In the genomic region with DNA sequence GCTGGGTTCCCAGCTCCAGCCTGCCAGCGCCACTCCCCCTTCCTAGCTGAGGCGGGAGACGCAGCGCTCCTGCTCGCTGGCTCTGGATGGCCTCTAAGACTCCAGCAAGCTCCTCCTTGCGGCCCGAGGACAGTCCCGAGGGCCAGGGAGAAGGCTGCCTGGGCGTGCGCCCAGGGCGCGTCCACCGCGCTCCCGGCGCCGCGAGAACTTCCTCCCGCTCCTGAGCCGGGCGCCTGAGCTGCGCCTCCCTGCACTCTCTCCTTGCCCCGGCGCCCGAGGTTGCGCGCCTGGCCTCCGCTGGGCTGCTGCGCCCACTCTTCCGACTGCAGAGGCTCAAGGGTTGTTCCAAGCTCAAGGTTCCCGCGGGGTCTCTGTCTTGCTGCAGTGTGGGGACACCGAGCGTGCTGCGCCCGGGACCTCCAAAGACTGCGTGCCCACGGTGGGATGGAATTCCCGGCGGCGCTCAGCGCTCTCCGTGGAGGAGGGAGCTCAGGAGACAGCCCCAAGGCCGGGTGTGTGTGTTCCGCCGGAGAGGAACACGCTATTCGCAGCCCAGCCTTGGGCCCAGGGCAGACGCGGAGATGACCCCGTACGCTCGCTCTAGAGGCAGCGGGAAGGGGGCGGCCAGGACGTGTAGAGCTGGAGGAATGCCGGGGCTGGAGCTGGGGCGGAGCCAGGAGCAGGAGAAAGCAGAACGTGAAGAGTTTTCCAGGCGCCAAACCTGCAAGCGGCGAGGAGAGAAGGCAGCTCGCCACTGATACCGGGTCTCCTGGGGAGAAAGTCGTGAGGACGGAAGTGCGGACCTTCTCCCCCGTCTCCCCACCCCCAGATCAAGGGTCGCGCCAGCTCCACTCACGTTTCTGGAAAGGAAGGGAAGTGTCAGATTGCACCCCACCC, we compare ENCODE assay signal across 1 cellular context.
TF ChIP-seq lines count a peak whose summit lies in the region.

A gene with protein sequence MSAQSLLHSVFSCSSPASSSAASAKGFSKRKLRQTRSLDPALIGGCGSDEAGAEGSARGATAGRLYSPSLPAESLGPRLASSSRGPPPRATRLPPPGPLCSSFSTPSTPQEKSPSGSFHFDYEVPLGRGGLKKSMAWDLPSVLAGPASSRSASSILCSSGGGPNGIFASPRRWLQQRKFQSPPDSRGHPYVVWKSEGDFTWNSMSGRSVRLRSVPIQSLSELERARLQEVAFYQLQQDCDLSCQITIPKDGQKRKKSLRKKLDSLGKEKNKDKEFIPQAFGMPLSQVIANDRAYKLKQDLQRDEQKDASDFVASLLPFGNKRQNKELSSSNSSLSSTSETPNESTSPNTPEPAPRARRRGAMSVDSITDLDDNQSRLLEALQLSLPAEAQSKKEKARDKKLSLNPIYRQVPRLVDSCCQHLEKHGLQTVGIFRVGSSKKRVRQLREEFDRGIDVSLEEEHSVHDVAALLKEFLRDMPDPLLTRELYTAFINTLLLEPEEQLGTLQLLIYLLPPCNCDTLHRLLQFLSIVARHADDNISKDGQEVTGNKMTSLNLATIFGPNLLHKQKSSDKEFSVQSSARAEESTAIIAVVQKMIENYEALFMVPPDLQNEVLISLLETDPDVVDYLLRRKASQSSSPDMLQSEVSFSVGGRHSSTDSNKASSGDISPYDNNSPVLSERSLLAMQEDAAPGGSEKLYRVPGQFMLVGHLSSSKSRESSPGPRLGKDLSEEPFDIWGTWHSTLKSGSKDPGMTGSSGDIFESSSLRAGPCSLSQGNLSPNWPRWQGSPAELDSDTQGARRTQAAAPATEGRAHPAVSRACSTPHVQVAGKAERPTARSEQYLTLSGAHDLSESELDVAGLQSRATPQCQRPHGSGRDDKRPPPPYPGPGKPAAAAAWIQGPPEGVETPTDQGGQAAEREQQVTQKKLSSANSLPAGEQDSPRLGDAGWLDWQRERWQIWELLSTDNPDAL (N-terminal part only) (minus strand): TSS at position 777 of the 897 bp plus-strand sequence. CDS start 1,092 bp downstream, outside the sequence.

TF ChIP-seq in liver, 16 proteins besides CTCF, POLR2A, EP300 and RAD21 (continued from another document):
- TF ChIP-seq, protein P1, sequence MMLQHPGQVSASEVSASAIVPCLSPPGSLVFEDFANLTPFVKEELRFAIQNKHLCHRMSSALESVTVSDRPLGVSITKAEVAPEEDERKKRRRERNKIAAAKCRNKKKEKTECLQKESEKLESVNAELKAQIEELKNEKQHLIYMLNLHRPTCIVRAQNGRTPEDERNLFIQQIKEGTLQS (IDR thresholded peaks at IDR 0.05) = no peak
- TF ChIP-seq, protein P2, sequence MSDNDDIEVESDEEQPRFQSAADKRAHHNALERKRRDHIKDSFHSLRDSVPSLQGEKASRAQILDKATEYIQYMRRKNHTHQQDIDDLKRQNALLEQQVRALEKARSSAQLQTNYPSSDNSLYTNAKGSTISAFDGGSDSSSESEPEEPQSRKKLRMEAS (IDR thresholded peaks at IDR 0.05) = no peak
- TF ChIP-seq GABPA (IDR thresholded peaks at IDR 0.05 in 1 of 2, conservative IDR thresholded peaks at IDR 0.05 in 1 of 2) (no peak), RXRA (IDR thresholded peaks at IDR 0.05) (no peak), NR2F2 (IDR thresholded peaks at IDR 0.05) (no peak), EGR1 (IDR thresholded peaks at IDR 0.05; ENCODE audit: low read depth in 2 of 2) (no peak), TAF1 (conservative IDR thresholded peaks at IDR 0.05) (no peak)
